Comparison of ENCODE assay signal across 18 cellular contexts in genomic region chr9:21555911-21556310, GRCh38.
A peak's percentile ranks its signal among the peaks of the same experiment; 100 is the strongest.
DNase-seq lines count a peak whose midpoint lies in the region; ATAC-seq, FAIRE-seq and TF ChIP-seq lines count a peak whose summit lies in the region.
"Had no signal": no experiment of that assay in that cellular context is flagged by ENCODE, and none has a peak within 500 bp of the region (broad histone marks: within the 10 kb centered on the region; RNA-seq: fewer than 3 reads in every experiment).

No MANE protein-coding gene starts in this region.

- CTCF ChIA-PET in HCT116 (lab: Charles Lee) = no interaction called here

- H4K20me1 ChIP-seq in HCT116 (ENCODE audit: insufficient read depth) (peaks cover 22% of the 10 kb centered on the region; the same call in 1 of the 2 replicates), astrocyte (ENCODE audit: insufficient read depth, low read length) (peaks cover 15% of the 10 kb centered on the region), smooth muscle cell (ENCODE audit: low read depth) (peaks cover 22% of the 10 kb centered on the region)

- H3K9ac ChIP-seq in HCT116 (ENCODE audit: low read length) = peak overlapping the region; percentile 82
- H3K9ac ChIP-seq in astrocyte (ENCODE audit: low read length) = peak overlapping the region; percentile 98
- H3K9ac ChIP-seq in smooth muscle cell (ENCODE audit: low read depth) = peak overlapping the region; percentile 86

- no TSS peak for BruUV-seq in HCT116 (replicated peaks; lab: Mats Ljungman, UMichigan)

- H3K27ac ChIP-seq in HCT116 (ENCODE audit: low read depth, low read length) = peak overlapping the region; percentile 99
- peak overlapping the region; percentile 92 for H3K27ac ChIP-seq in astrocyte (ENCODE audit: low read depth, low read length)
- H3K27ac ChIP-seq in smooth muscle cell (ENCODE audit: low read depth) = peak overlapping the region; percentile 57
- no peak overlapping the region for H3K27ac ChIP-seq in caudate nucleus (ENCODE audit: low read depth, low read length)
- H3K27ac ChIP-seq: ascending aorta, lower lobe of right lung, suprapubic skin, VCaP had no signal

- H3K36me3 ChIP-seq in HCT116 (ENCODE audit: control insufficient read depth in 1 of 2, insufficient read depth in 2 of 2, low read length in 2 of 2) = peaks cover 13 to 52% of the 10 kb centered on the region in 2 experiments; a peak in 3 of 4 replicates
- peaks cover 4% of the 10 kb centered on the region for H3K36me3 ChIP-seq in astrocyte (ENCODE audit: insufficient read depth, low read length)
- H3K36me3 ChIP-seq in smooth muscle cell (ENCODE audit: low read depth) = no peaks in the 10 kb centered on the region
- H3K36me3 ChIP-seq: ascending aorta, lower lobe of right lung, suprapubic skin had no signal

- H3F3A ChIP-seq in smooth muscle cell (ENCODE audit: low read depth) = no peaks in the 10 kb centered on the region

- intact Hi-C loops in HCT116 (cut with micrococcal nuclease) = no loop called here

- RAD21 ChIA-PET in HCT116 (lab: Charles Lee; ENCODE audit: low non-redundant PET in 1 of 2, low total read pairs in 2 of 2, uncharacterized antibody in 2 of 2, unreplicated experiment in 2 of 2) = no interaction called here

- H3K27me3 ChIP-seq in HCT116 (ENCODE audit: insufficient read depth, low read length) (no peaks in the 10 kb centered on the region), astrocyte (ENCODE audit: insufficient read depth, low read length) (no peaks in the 10 kb centered on the region), smooth muscle cell (ENCODE audit: low read depth) (no peaks in the 10 kb centered on the region)

- DNase-seq in HCT116 (ENCODE audit: low read depth, low spot score) (no peak), astrocyte (ENCODE audit: low read depth) (peak; percentile 60), fibroblast of the aortic adventitia (ENCODE audit: low read depth) (peak; percentile 75), smooth muscle cell (lab: John Stamatoyannopoulos, UW; ENCODE audit: unreplicated experiment) (no peak), caudate nucleus (lab: John Stamatoyannopoulos, UW) (no peak), DMS153 treated with DMSO at 0.1 percent for 48 hours (lab: John Stamatoyannopoulos, UW; ENCODE audit: unreplicated experiment) (no peak)
- DNase-seq: activated CD8-positive, alpha-beta memory T cell treated with anti-CD3 and anti-CD28 coated beads for 24 hours; activated effector memory CD4-positive, alpha-beta T cell treated with Interleukin-2 at 50 U/mL for 16 hours; lower lobe of right lung; NCI-H2081 treated with DMSO at 0.1 percent for 48 hours; NCI-H748 treated with DMSO at 0.1 percent for 48 hours; nephron progenitor cell had no signal

- TF ChIP-seq POLR2A in HCT116 (IDR thresholded peaks at IDR 0.05; ENCODE audit: borderline replicate concordance, extremely low read depth, insufficient read depth, insufficient read length) = no peak

- no peak for TF ChIP-seq CTCF in HCT116 (IDR thresholded peaks at IDR 0.05 in 2 of 3, conservative IDR thresholded peaks at IDR 0.05 in 1 of 3; ENCODE audit: borderline replicate concordance in 1 of 3, insufficient read depth in 1 of 3, low read depth in 2 of 3, low read length in 2 of 3)
- TF ChIP-seq CTCF in astrocyte (IDR thresholded peaks at IDR 0.05; ENCODE audit: insufficient read depth, low read depth, low read length) = no peak
- no peak for TF ChIP-seq CTCF in fibroblast of the aortic adventitia (IDR thresholded peaks at IDR 0.05; ENCODE audit: insufficient read depth, low read length)
- TF ChIP-seq CTCF in smooth muscle cell (IDR thresholded peaks at IDR 0.05; ENCODE audit: borderline replicate concordance, insufficient read depth, poor library complexity, severe bottlenecking) = no peak

- peaks cover 99% of the 10 kb centered on the region for H3K79me2 ChIP-seq in HCT116 (ENCODE audit: insufficient read depth, low read length)
- H3K79me2 ChIP-seq in astrocyte (ENCODE audit: insufficient read depth, low read length) = peaks cover 100% of the 10 kb centered on the region
- peaks cover 96% of the 10 kb centered on the region for H3K79me2 ChIP-seq in smooth muscle cell (ENCODE audit: low read depth)

- 80% methylated on average over 5 of the region's 5 CpGs for WGBS in smooth muscle cell (ENCODE audit: low lambda C conversion rate)

- ATAC-seq in HCT116 = no peak
- ATAC-seq in GM21423 (IDR thresholded peaks at IDR 0.05; ENCODE audit: unreplicated experiment) = no peak
- ATAC-seq: lower lobe of right lung had no signal

- H3K4me3 Mint-ChIP-seq in astrocyte (ENCODE audit: unreplicated experiment) = peak overlapping the region; percentile 9
- H3K4me3 Mint-ChIP-seq: nephron progenitor cell had no signal

- H2AFZ ChIP-seq in HCT116 (ENCODE audit: low read depth, low read length, poor library complexity, severe bottlenecking) = no peak overlapping the region
- no peak overlapping the region for H2AFZ ChIP-seq in astrocyte (ENCODE audit: low read depth, low read length)
- H2AFZ ChIP-seq in smooth muscle cell (ENCODE audit: low read depth) = no peak overlapping the region

- no peaks in the 10 kb centered on the region for H3K27me3 Mint-ChIP-seq in astrocyte (ENCODE audit: low read depth, unreplicated experiment)

- no peaks in the 10 kb centered on the region for H3K9me3 Mint-ChIP-seq in astrocyte (ENCODE audit: unreplicated experiment)
- H3K9me3 Mint-ChIP-seq: nephron progenitor cell had no signal

- TF ChIP-seq RAD21 in HCT116 (IDR thresholded peaks at IDR 0.05; ENCODE audit: low read depth) = no peak

- peaks cover 60 to 85% of the 10 kb centered on the region in 2 experiments for H3K4me1 ChIP-seq in HCT116 (ENCODE audit: control insufficient read depth in 1 of 2, insufficient read depth in 2 of 2, low read length in 2 of 2)
- peaks cover 29% of the 10 kb centered on the region for H3K4me1 ChIP-seq in astrocyte (ENCODE audit: insufficient read depth, low read length)
- peaks cover 42% of the 10 kb centered on the region for H3K4me1 ChIP-seq in smooth muscle cell (ENCODE audit: low read depth)

- H3K27ac Mint-ChIP-seq in astrocyte (ENCODE audit: unreplicated experiment) = peak overlapping the region; percentile 30
- H3K27ac Mint-ChIP-seq: CD14-positive monocyte, nephron progenitor cell had no signal

- H3K9me2 ChIP-seq in HCT116 (ENCODE audit: insufficient read depth) = no peaks in the 10 kb centered on the region

- POLR2A ChIA-PET in HCT116 (lab: Charles Lee) = interaction anchor here (0.7 to 3.6 kb wide), 4 partner anchors 26 to 128 kb away, joined by 3 to 31 read pairs (median 4); no protein-coding TSS in a partner anchor

- peak; percentile 80 for FAIRE-seq in astrocyte (lab: Jason Lieb, UNC)
- FAIRE-seq: RCC 7860 had no signal

- peaks cover 28% of the 10 kb centered on the region for H3K4me1 Mint-ChIP-seq in astrocyte (ENCODE audit: low read depth, unreplicated experiment)

- H3K4me2 ChIP-seq in HCT116 (ENCODE audit: low read length) = peak overlapping the region; percentile 73
- H3K4me2 ChIP-seq in astrocyte (ENCODE audit: low read length) = peak overlapping the region; percentile 90
- peak overlapping the region; percentile 96 for H3K4me2 ChIP-seq in smooth muscle cell

- H3K4me3 ChIP-seq in HCT116 (replicated peaks in 1 of 2; ENCODE audit: low read depth in 1 of 2, low read length in 2 of 2) = peak overlapping the region; percentile 65 to 72
- peak overlapping the region; percentile 96 for H3K4me3 ChIP-seq in astrocyte (ENCODE audit: insufficient read depth, low read depth, low read length)
- peak overlapping the region; percentile 79 for H3K4me3 ChIP-seq in fibroblast of the aortic adventitia (ENCODE audit: low read depth, low read length)
- H3K4me3 ChIP-seq in smooth muscle cell = peak overlapping the region; percentile 93
- H3K4me3 ChIP-seq: ascending aorta, lower lobe of right lung, suprapubic skin had no signal

- H3K9me3 ChIP-seq in HCT116 (ENCODE audit: control insufficient read depth in 1 of 2, insufficient read depth in 1 of 2, low read depth in 1 of 2, low read length in 2 of 2) (no peaks in the 10 kb centered on the region), astrocyte (ENCODE audit: insufficient read depth, low read depth, low read length) (no peaks in the 10 kb centered on the region), smooth muscle cell (replicated peaks; ENCODE audit: low read depth) (no peaks in the 10 kb centered on the region)
- H3K9me3 ChIP-seq: ascending aorta, lower lobe of right lung, suprapubic skin had no signal

- no peaks in the 10 kb centered on the region for H3K36me3 Mint-ChIP-seq in astrocyte (ENCODE audit: low read depth, unreplicated experiment)

TF ChIP-seq in HCT116, 20 proteins besides CTCF, POLR2A, EP300 and RAD21:
- TF ChIP-seq POLR2AphosphoS5 (IDR thresholded peaks at IDR 0.05; ENCODE audit: low read depth, low read length) (peak; percentile 64; the same call in 1 of the 2 replicates), REST (IDR thresholded peaks at IDR 0.05; ENCODE audit: low read depth) (no peak), SIN3A (IDR thresholded peaks at IDR 0.05; ENCODE audit: low read depth) (no peak)

Comparison
In these comparisons a context has a peak if more than half of its experiments do, and no peak if none do; other contexts are left out.
1. DNase-seq: peak in astrocyte (single experiment) and fibroblast of the aortic adventitia (single experiment); none in HCT116 (single experiment), smooth muscle cell (single experiment), caudate nucleus (0 of 61) and DMS153 treated with DMSO at 0.1 percent for 48 hours (single experiment).
2. Peak in every context shown above with its lines, with median percentiles within 50 percentile points of each other: H3K4me2 ChIP-seq, H3K4me3 ChIP-seq and H3K9ac ChIP-seq.